7 cellular contexts compared by ENCODE assay signal in genomic region chr18:55234366-55235093, GRCh38.
A peak's percentile ranks its signal among the peaks of the same experiment; 100 is the strongest.
DNase-seq lines count a peak whose midpoint lies in the region; ATAC-seq, FAIRE-seq and TF ChIP-seq lines count a peak whose summit lies in the region.

No MANE protein-coding gene starts in this region.

- peak; percentile 57 for ATAC-seq in HG02852 (IDR thresholded peaks at IDR 0.05; ENCODE audit: unreplicated experiment)
- ATAC-seq in SK-N-SH treated with all-trans-retinoic acid at 6 μM for 48 hours, result peak; percentile 90
- ATAC-seq in body of pancreas, result peak; percentile 86

- no peak overlapping the region for H2AFZ ChIP-seq in smooth muscle cell (ENCODE audit: low read depth)

- H3K9ac ChIP-seq in smooth muscle cell (ENCODE audit: low read depth), result no peak overlapping the region

- TF ChIP-seq POLR2A in body of pancreas (IDR thresholded peaks at IDR 0.05), result no peak

- H3K27me3 ChIP-seq in body of pancreas, result no peaks in the 10 kb centered on the region
- no peaks in the 10 kb centered on the region for H3K27me3 ChIP-seq in smooth muscle cell (ENCODE audit: low read depth)

- peak; percentile 52 to 88 (median 82) for TF ChIP-seq CTCF in body of pancreas (IDR thresholded peaks at IDR 0.05)
- TF ChIP-seq CTCF in smooth muscle cell (IDR thresholded peaks at IDR 0.05; ENCODE audit: borderline replicate concordance, insufficient read depth, poor library complexity, severe bottlenecking), result peak; percentile 75

- H3K4me1 ChIP-seq in body of pancreas (peaks cover 6% of the 10 kb centered on the region), smooth muscle cell (ENCODE audit: low read depth) (no peaks in the 10 kb centered on the region)

- H3K9me3 ChIP-seq in body of pancreas, result no peaks in the 10 kb centered on the region
- no peaks in the 10 kb centered on the region for H3K9me3 ChIP-seq in smooth muscle cell (replicated peaks; ENCODE audit: low read depth)

- FAIRE-seq in GM18507 (lab: Jason Lieb, UNC), result peak; percentile 93

- 23 to 30% methylated on average over 17 to 21 of the region's 21 CpGs for WGBS in body of pancreas, 2 donors
- 53% methylated on average over 21 of the region's 21 CpGs for WGBS in smooth muscle cell (ENCODE audit: low lambda C conversion rate)

- intact Hi-C loops in body of pancreas (cut with DNase I), result loop anchor here (10.0 kb wide), 1 partner anchor 1340 kb away; no protein-coding TSS in a partner anchor

- H3F3A ChIP-seq in smooth muscle cell (ENCODE audit: low read depth), result no peaks in the 10 kb centered on the region

- H3K4me2 ChIP-seq in smooth muscle cell, result no peak overlapping the region

- H3K27ac ChIP-seq in body of pancreas (no peak overlapping the region), smooth muscle cell (ENCODE audit: low read depth) (no peak overlapping the region)

- DNase-seq in GM18507 (ENCODE audit: extremely low spot score, insufficient read length, low read depth) (peak; percentile 46), NCI-H1417 treated with DMSO at 0.1 percent for 48 hours (lab: John Stamatoyannopoulos, UW) (peak; percentile 97), body of pancreas (peak; percentile 81 to 88 (median 84)), iPS-NIHi11 (ENCODE audit: low spot score) (peak; percentile 73), smooth muscle cell (lab: John Stamatoyannopoulos, UW; ENCODE audit: unreplicated experiment) (peak; percentile 16)

- H3K79me2 ChIP-seq in smooth muscle cell (ENCODE audit: low read depth), result no peaks in the 10 kb centered on the region

- no peaks in the 10 kb centered on the region for H4K20me1 ChIP-seq in smooth muscle cell (ENCODE audit: low read depth)

- H3K36me3 ChIP-seq in body of pancreas (replicated peaks in 1 of 2; ENCODE audit: insufficient read depth in 1 of 2, low read depth in 2 of 2) (no peaks in the 10 kb centered on the region), smooth muscle cell (ENCODE audit: low read depth) (peaks cover 26% of the 10 kb centered on the region)

- H3K4me3 ChIP-seq in body of pancreas, result no peak overlapping the region
- no peak overlapping the region for H3K4me3 ChIP-seq in smooth muscle cell

TF ChIP-seq in SK-N-SH treated with all-trans-retinoic acid at 6 μM for 48 hours, 23 proteins besides CTCF, POLR2A, EP300 and RAD21:
- no peak for TF ChIP-seq ZC3H10 (CRISPR knock-in tag; IDR thresholded peaks at IDR 0.05)
- TF ChIP-seq TSHZ2 (CRISPR knock-in tag; IDR thresholded peaks at IDR 0.05), result peak; percentile 58; the same call in 1 of the 2 replicates

Comparison
In these comparisons a context has a peak if more than half of its experiments do, and no peak if none do; other contexts are left out.
1. DNase-seq: peak in every context shown above with its lines; median percentile 97 in NCI-H1417 treated with DMSO at 0.1 percent for 48 hours; 84 in body of pancreas; 73 in iPS-NIHi11; 46 in GM18507; 16 in smooth muscle cell.